Comparison of ENCODE assay signal across 27 cellular contexts in genomic region chr14:65728604-65729003, GRCh38.
A peak's percentile ranks its signal among the peaks of the same experiment; 100 is the strongest.
DNase-seq lines count a peak whose midpoint lies in the region; ATAC-seq, FAIRE-seq and TF ChIP-seq lines count a peak whose summit lies in the region.
"Had no signal": no experiment of that assay in that cellular context is flagged by ENCODE, and none has a peak within 500 bp of the region (broad histone marks: within the 10 kb centered on the region; RNA-seq: fewer than 3 reads in every experiment).

No MANE protein-coding gene starts in this region.

- no peak overlapping the region for H3K9ac ChIP-seq in astrocyte (ENCODE audit: low read length)
- H3K9ac ChIP-seq: BLaER1 had no signal

- peak; percentile 17 for FAIRE-seq in astrocyte (lab: Jason Lieb, UNC)
- FAIRE-seq in urothelium cell line (lab: Jason Lieb, UNC) = peak; percentile 65
- FAIRE-seq: A204.1, GM12878, GM12892, GM18507 had no signal

- H3K4me1 Mint-ChIP-seq in astrocyte (ENCODE audit: low read depth, unreplicated experiment) = no peaks in the 10 kb centered on the region
- H3K4me1 Mint-ChIP-seq: CD14-positive monocyte had no signal

- no peaks in the 10 kb centered on the region for H3K79me2 ChIP-seq in astrocyte (ENCODE audit: insufficient read depth, low read length)

- intact Hi-C loops in mucosa of descending colon (cut with DNase I, micrococcal nuclease) = no loop called here
- intact Hi-C loops in left ventricle myocardium superior (cut with micrococcal nuclease) = no loop called here

- H3K4me3 Mint-ChIP-seq in astrocyte (ENCODE audit: unreplicated experiment) = no peak overlapping the region
- H3K4me3 Mint-ChIP-seq: CD14-positive monocyte; CD4-positive, alpha-beta memory T cell; CD4-positive, CD25-positive, alpha-beta regulatory T cell; CD8-positive, alpha-beta memory T cell had no signal

- peaks cover 17% of the 10 kb centered on the region for H3K36me3 ChIP-seq in astrocyte (ENCODE audit: insufficient read depth, low read length)
- H3K36me3 ChIP-seq in mucosa of descending colon (ENCODE audit: low read depth) = no peaks in the 10 kb centered on the region
- H3K36me3 ChIP-seq: BE2C had no signal

- peaks cover 22% of the 10 kb centered on the region for H3K36me3 Mint-ChIP-seq in astrocyte (ENCODE audit: low read depth, unreplicated experiment)

- ATAC-seq in mucosa of descending colon = peak; percentile 52
- no peak for ATAC-seq in left ventricle myocardium superior
- ATAC-seq: GM12878 had no signal

- H3K4me1 ChIP-seq in astrocyte (ENCODE audit: insufficient read depth, low read length) (no peaks in the 10 kb centered on the region), mucosa of descending colon (ENCODE audit: low read depth) (peaks cover 4% of the 10 kb centered on the region)
- H3K4me1 ChIP-seq: BE2C had no signal

- TF ChIP-seq CTCF in astrocyte (IDR thresholded peaks at IDR 0.05; ENCODE audit: insufficient read depth, low read depth, low read length) (no peak), mucosa of descending colon (IDR thresholded peaks at IDR 0.05) (no peak)

- DNase-seq in astrocyte (ENCODE audit: low read depth) (no peak), mucosa of descending colon (no peak), urothelium cell line (ENCODE audit: low spot score) (no peak), left ventricle myocardium superior (no peak), islet precursor cell (no peak)
- no peak for DNase-seq in activated naive CD4-positive, alpha-beta T cell (lab: John Stamatoyannopoulos, UW)
- DNase-seq: 8988T; ACHN; BE2C; C1 segment of cervical spinal cord; CD4-positive, alpha-beta memory T cell; CD4-positive, CD25-positive, alpha-beta regulatory T cell; CD8-positive, alpha-beta memory T cell; COR-L47; DMS 273 treated with DMSO at 0.1 percent for 48 hours; DMS153; DMS53; DMS79; DND-41; EL; GDM1 had no signal

- H3K27me3 Mint-ChIP-seq in astrocyte (ENCODE audit: low read depth, unreplicated experiment) = no peaks in the 10 kb centered on the region
- H3K27me3 Mint-ChIP-seq: CD4-positive, alpha-beta memory T cell; CD4-positive, CD25-positive, alpha-beta regulatory T cell; CD8-positive, alpha-beta memory T cell had no signal

- peaks cover 14% of the 10 kb centered on the region for H3K9me3 Mint-ChIP-seq in astrocyte (ENCODE audit: unreplicated experiment)

- no peak overlapping the region for H3K27ac ChIP-seq in astrocyte (ENCODE audit: low read depth, low read length)
- H3K27ac ChIP-seq: BLaER1 had no signal

- H3K4me2 ChIP-seq in astrocyte (ENCODE audit: low read length) = no peak overlapping the region
- H3K4me2 ChIP-seq: BLaER1 had no signal

- H3K4me3 ChIP-seq in astrocyte (ENCODE audit: insufficient read depth, low read depth, low read length) (no peak overlapping the region), mucosa of descending colon (no peak overlapping the region)
- H3K4me3 ChIP-seq: BLaER1, GM12878 had no signal

- no peaks in the 10 kb centered on the region for H3K27me3 ChIP-seq in astrocyte (ENCODE audit: insufficient read depth, low read length)
- H3K27me3 ChIP-seq: BE2C, BLaER1 had no signal

- no peak overlapping the region for H3K27ac Mint-ChIP-seq in astrocyte (ENCODE audit: unreplicated experiment)
- H3K27ac Mint-ChIP-seq: CD4-positive, CD25-positive, alpha-beta regulatory T cell had no signal

- H3K9me3 ChIP-seq in astrocyte (ENCODE audit: insufficient read depth, low read depth, low read length) = no peaks in the 10 kb centered on the region
- no peaks in the 10 kb centered on the region for H3K9me3 ChIP-seq in mucosa of descending colon
- H3K9me3 ChIP-seq: BE2C had no signal

- H4K20me1 ChIP-seq in astrocyte (ENCODE audit: insufficient read depth, low read length) = no peaks in the 10 kb centered on the region
- H4K20me1 ChIP-seq: BLaER1 had no signal

- H2AFZ ChIP-seq in astrocyte (ENCODE audit: low read depth, low read length) = no peak overlapping the region
